Comparison of ENCODE assay signal across 22 cellular contexts in the genomic region with DNA sequence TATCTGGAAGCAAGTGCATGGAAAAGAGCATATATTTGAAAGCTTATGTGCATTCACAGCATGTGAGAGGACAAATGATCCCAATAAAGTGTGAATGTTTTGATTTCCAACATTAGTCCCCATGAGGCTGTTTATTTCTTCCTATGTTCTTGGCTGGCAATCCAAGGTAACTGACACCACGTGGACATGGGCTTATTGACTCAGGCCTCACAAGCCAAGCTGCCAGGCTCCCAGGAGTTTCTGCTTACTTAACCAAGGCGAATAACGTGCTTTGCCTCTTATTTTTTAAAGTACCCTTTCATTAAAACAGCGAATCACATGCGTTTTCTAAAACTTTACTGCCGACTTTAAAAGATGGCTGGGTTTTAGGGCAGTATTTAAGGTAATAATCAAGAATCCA.
"Had no signal": no experiment of that assay in that cellular context is flagged by ENCODE, and none has a peak within 500 bp of the region (broad histone marks: within the 10 kb centered on the region; RNA-seq: fewer than 3 reads in every experiment).

No MANE protein-coding gene starts in this region.

- H3K4me1 Mint-ChIP-seq: nephron had no signal

- ATAC-seq: left colon, left ventricle myocardium superior had no signal

- H3K27ac Mint-ChIP-seq: nephron, type B pancreatic cell had no signal

- H3K4me3 ChIP-seq: dorsolateral prefrontal cortex, hepatocyte, lung, suprapubic skin, thyroid gland, uterus had no signal

- H3K4me2 ChIP-seq: hepatocyte had no signal

- H3K36me3 Mint-ChIP-seq: type B pancreatic cell had no signal

- H3K27ac ChIP-seq: dorsolateral prefrontal cortex, hepatocyte, suprapubic skin, thyroid gland, uterus had no signal

- H2AFZ ChIP-seq: hepatocyte had no signal

- H3K4me3 Mint-ChIP-seq: nephron, type B pancreatic cell had no signal

- H3K9me3 ChIP-seq: suprapubic skin, thyroid gland, uterus had no signal

- DNase-seq: cortex of kidney; dorsolateral prefrontal cortex; effector CD8-positive, alpha-beta T cell; foreskin melanocyte; head of caudate nucleus; kidney; left colon; left ventricle myocardium superior; mesenchymal stem cell; midbrain; occipital lobe; small intestine; stimulated activated CD4-positive, alpha-beta T cell treated with anti-CD3 and anti-CD28 coated beads, Interleukin-12 subunit alpha, Interleukin-12 subunit beta, amount 100 ng/mL, for 4 hours; stimulated activated CD4-positive, alpha-beta T cell treated with anti-CD3 and anti-CD28 coated beads, Interleukin-2, amount 100 ng/mL, for 48 hours; stimulated activated naive CD4-positive, alpha-beta T cell treated with Interleukin-2 at 50 U/mL for 16 hours; thyroid gland; uterus had no signal

- H3K27me3 ChIP-seq: dorsolateral prefrontal cortex, hepatocyte, suprapubic skin, thyroid gland, uterus had no signal

- H3K4me1 ChIP-seq: suprapubic skin, thyroid gland, uterus had no signal

- H3K36me3 ChIP-seq: suprapubic skin, thyroid gland, uterus had no signal

- H3K79me2 ChIP-seq: hepatocyte had no signal
